15 cellular contexts compared by ENCODE assay signal in genomic region chr2:9217838-9218770, GRCh38. TPM values are rescaled to one million over a fixed set of nuclear protein-coding genes. Genes with fewer than 3 reads are reported as not detected.
DNase-seq lines count a peak whose midpoint lies in the region; ATAC-seq and TF ChIP-seq lines count a peak whose summit lies in the region.
"Had no signal": no experiment of that assay in that cellular context is flagged by ENCODE, and none has a peak within 500 bp of the region (broad histone marks: within the 10 kb centered on the region; RNA-seq: fewer than 3 reads in every experiment).

No MANE protein-coding gene starts in this region.

- in situ Hi-C loops in mammary epithelial cell (cut with MboI; ENCODE audit: low sequenced_read_pairs in 2 of 2): no loop called here

- H3K27me3 ChIP-seq in mammary epithelial cell (ENCODE audit: insufficient read depth, low read length): no peaks in the 10 kb centered on the region
- H3K27me3 ChIP-seq in neural cell (ENCODE audit: insufficient read depth, low read depth, low read length): no peaks in the 10 kb centered on the region
- H3K27me3 ChIP-seq: adrenal gland, heart right ventricle had no signal

- H4K20me1 ChIP-seq in mammary epithelial cell (ENCODE audit: insufficient read depth, low read length): no peaks in the 10 kb centered on the region
- no peaks in the 10 kb centered on the region for H4K20me1 ChIP-seq in neural cell (ENCODE audit: insufficient read depth)

- no peaks in the 10 kb centered on the region for H3K9me2 ChIP-seq in neural cell (ENCODE audit: insufficient read depth, low read length)

- peaks cover 98% of the 10 kb centered on the region for H3K79me2 ChIP-seq in mammary epithelial cell (ENCODE audit: insufficient read depth, low read length)
- peaks cover 77% of the 10 kb centered on the region for H3K79me2 ChIP-seq in neural cell (replicated peaks; ENCODE audit: insufficient read depth, low read length)

- H3K9me3 ChIP-seq in mammary epithelial cell (replicated peaks; ENCODE audit: insufficient read depth, low read length): no peaks in the 10 kb centered on the region
- H3K9me3 ChIP-seq in neural cell (ENCODE audit: low read length): no peaks in the 10 kb centered on the region
- H3K9me3 ChIP-seq: adrenal gland had no signal

- CTCF ChIA-PET in mammary epithelial cell (lab: Charles Lee; ENCODE audit: low non-redundant PET): no interaction called here

- TF ChIP-seq CTCF in mammary epithelial cell (conservative IDR thresholded peaks at IDR 0.05 in 1 of 2, IDR thresholded peaks at IDR 0.05 in 1 of 2; ENCODE audit: extremely low read depth in 1 of 2, insufficient read depth in 1 of 2, low read depth in 1 of 2, low read length in 2 of 2) (no peak), neural cell (IDR thresholded peaks at IDR 0.05; ENCODE audit: poor library complexity, severe bottlenecking) (no peak)

- H3K9ac ChIP-seq in mammary epithelial cell (ENCODE audit: insufficient read depth, low read length): no peak overlapping the region
- no peak overlapping the region for H3K9ac ChIP-seq in neural cell (ENCODE audit: low read length)

- DNase-seq in EH (ENCODE audit: low read depth): peak; percentile 30
- peak; percentile 93 for DNase-seq in NCI-H146 (lab: John Stamatoyannopoulos, UW)
- DNase-seq in mammary epithelial cell: peak; percentile 73
- no peak for DNase-seq in superior temporal gyrus (ENCODE audit: extremely low spot score)
- DNase-seq: adrenal gland; heart right ventricle; KBM-7; NCI-H1092; NCI-H524; stimulated activated naive CD8-positive, alpha-beta T cell treated with anti-CD3 and anti-CD28 coated beads, Interleukin-15, Interleukin-2, amounts not matched to agents 100 U/mL and 50 U/mL, for 24 hours had no signal

- H3F3A ChIP-seq in neural cell (ENCODE audit: insufficient read depth, low read length, poor library complexity, severe bottlenecking): no peaks in the 10 kb centered on the region

- H3K36me3 ChIP-seq in mammary epithelial cell (ENCODE audit: insufficient read depth, low read length): peaks cover 5% of the 10 kb centered on the region
- H3K36me3 ChIP-seq in neural cell (ENCODE audit: insufficient read depth, low read length): no peaks in the 10 kb centered on the region
- H3K36me3 ChIP-seq: adrenal gland, heart right ventricle had no signal

- no TSS peak for BruUV-seq in mammary epithelial cell (replicated peaks; lab: Mats Ljungman, UMichigan)

- H3K4me2 ChIP-seq in mammary epithelial cell (ENCODE audit: insufficient read depth, low read depth, low read length): peak overlapping the region; percentile 29
- H3K4me2 ChIP-seq in neural cell (ENCODE audit: low read length): no peak overlapping the region

- H3K4me1 ChIP-seq in mammary epithelial cell (ENCODE audit: insufficient read depth, low read length): peaks cover 42% of the 10 kb centered on the region
- H3K4me1 ChIP-seq: adrenal gland had no signal

- H3K4me3 ChIP-seq in mammary epithelial cell (replicated peaks in 1 of 3; ENCODE audit: insufficient read depth in 1 of 3, low read depth in 2 of 3, low read length in 3 of 3) (no peak overlapping the region), neural cell (ENCODE audit: low read length) (no peak overlapping the region)
- H3K4me3 ChIP-seq: adrenal gland, heart right ventricle had no signal

- ATAC-seq in HG03045 (IDR thresholded peaks at IDR 0.05; ENCODE audit: unreplicated experiment) (no peak), GM18498 (IDR thresholded peaks at IDR 0.05; ENCODE audit: unreplicated experiment) (no peak), GM18520 (IDR thresholded peaks at IDR 0.05; ENCODE audit: unreplicated experiment) (no peak)
- ATAC-seq: stimulated activated naive CD8-positive, alpha-beta T cell treated with anti-CD3 and anti-CD28 coated beads, Interleukin-15, Interleukin-2, amounts not matched to agents 100 U/mL and 50 U/mL, for 24 hours had no signal

- dilution Hi-C loops in mammary epithelial cell (cut with HindIII; ENCODE audit: low sequenced_read_pairs): no loop called here

- peak overlapping the region; percentile 24 for H3K27ac ChIP-seq in mammary epithelial cell (ENCODE audit: insufficient read depth, low read depth, low read length)
- peak overlapping the region; percentile 17 for H3K27ac ChIP-seq in neural cell (ENCODE audit: low read length)
- H3K27ac ChIP-seq: adrenal gland had no signal

- peak; percentile 59 for TF ChIP-seq EP300 in neural cell (conservative IDR thresholded peaks at IDR 0.05; ENCODE audit: poor library complexity, severe bottlenecking)

- intact Hi-C loops in mammary epithelial cell (cut with micrococcal nuclease): no loop called here

- TF ChIP-seq RAD21 in neural cell (conservative IDR thresholded peaks at IDR 0.05): no peak

- WGBS in mammary epithelial cell (ENCODE audit: low coverage, missing lambda C conversion rate): 71% methylated on average over 7 of the region's 7 CpGs

- H2AFZ ChIP-seq in mammary epithelial cell (ENCODE audit: low read depth, low read length) (no peak overlapping the region), neural cell (ENCODE audit: low read depth, low read length) (no peak overlapping the region)

TF ChIP-seq in neural cell, 6 proteins besides CTCF, POLR2A, EP300 and RAD21:
- peak; percentile 67 for TF ChIP-seq POLR2AphosphoS5 (IDR thresholded peaks at IDR 0.05)
- no peak for TF ChIP-seq SMC3 (conservative IDR thresholded peaks at IDR 0.05; ENCODE audit: poor library complexity)

RNA-seq across cellular contexts. Expression of gene ASAP2, which starts 11.5 kb away (rescaled TPM):
- 100 to 1,000 TPM in 1 of 2 donors, 10 to 100 TPM in 1; 40.8 to 137 TPM for total RNA-seq in mammary epithelial cell
- 56.4 TPM for polyA plus RNA-seq in mammary epithelial cell
- 60.0 TPM for polyA minus RNA-seq in mammary epithelial cell
- 41.0 and 54.6 TPM in 2 replicates for polyA plus RNA-seq in neural cell
- polyA minus RNA-seq in neural cell: 74.3 and 91.7 TPM in 2 replicates
- total RNA-seq: B cell had no signal
